In genomic region chr10:118764195-118764594, GRCh38 we compare ENCODE assay signal across 16 cellular contexts. TPM values are rescaled to one million over a fixed set of nuclear protein-coding genes. Genes with fewer than 3 reads are reported as not detected.
DNase-seq lines count a peak whose midpoint lies in the region; ATAC-seq and TF ChIP-seq lines count a peak whose summit lies in the region.
"Had no signal": no experiment of that assay in that cellular context is flagged by ENCODE, and none has a peak within 500 bp of the region (broad histone marks: within the 10 kb centered on the region; RNA-seq: fewer than 3 reads in every experiment).

No MANE protein-coding gene starts in this region.

- no peaks in the 10 kb centered on the region for H3F3A ChIP-seq in GM23248 (ENCODE audit: insufficient read depth)

- H3K36me3 Mint-ChIP-seq in nephron progenitor cell (ENCODE audit: low read depth), result no peaks in the 10 kb centered on the region

- no peaks in the 10 kb centered on the region for H4K20me1 ChIP-seq in GM23248 (ENCODE audit: insufficient read depth)

- H3K27ac ChIP-seq in GM23248, result no peak overlapping the region
- H3K27ac ChIP-seq in esophagus muscularis mucosa (replicated peaks in 1 of 4), result no peak overlapping the region
- H3K27ac ChIP-seq: A549, Peyer's patch, SK-N-MC had no signal

- no peak overlapping the region for H3K4me2 ChIP-seq in GM23248 (ENCODE audit: unreplicated experiment)
- H3K4me2 ChIP-seq: A549 had no signal

- TF ChIP-seq CTCF in AG10803 (conservative IDR thresholded peaks at IDR 0.05; ENCODE audit: low read length) (no peak), esophagus muscularis mucosa (IDR thresholded peaks at IDR 0.05) (no peak), nephron progenitor cell (IDR thresholded peaks at IDR 0.05) (no peak)

- H3K4me3 Mint-ChIP-seq in nephron progenitor cell, result peak overlapping the region; percentile 16

- peaks cover 3% of the 10 kb centered on the region for H3K27me3 Mint-ChIP-seq in nephron progenitor cell (ENCODE audit: low read depth, poor library complexity)

- ATAC-seq in HG02938 (IDR thresholded peaks at IDR 0.05; ENCODE audit: unreplicated experiment), result no peak

- DNase-seq in AG10803 (ENCODE audit: low read depth) (peak; percentile 12), GM23248 (peak; percentile 15), esophagus muscularis mucosa (ENCODE audit: extremely low spot score) (peak; percentile 74), nephron progenitor cell (no peak), NCI-H2171 treated with DMSO at 0.1 percent for 48 hours (lab: John Stamatoyannopoulos, UW) (no peak), SK-N-DZ (ENCODE audit: low spot score) (no peak)
- DNase-seq: BE2C, Calu3, KBM-7, NCI-H1930, NCI-H226, Peyer's patch, SHP77 treated with DMSO at 0.1 percent for 48 hours had no signal

- no peak overlapping the region for H3K9ac ChIP-seq in GM23248

- peaks cover 4% of the 10 kb centered on the region for H3K9me3 Mint-ChIP-seq in nephron progenitor cell

- H3K27me3 ChIP-seq in GM23248 (replicated peaks; ENCODE audit: insufficient read depth), result peaks cover 9% of the 10 kb centered on the region; the same call in 1 of the 2 replicates
- no peaks in the 10 kb centered on the region for H3K27me3 ChIP-seq in esophagus muscularis mucosa
- H3K27me3 ChIP-seq: BE2C, Peyer's patch had no signal

- intact Hi-C loops in esophagus muscularis mucosa (cut with DNase I), result no loop called here

- no peak overlapping the region for H2AFZ ChIP-seq in GM23248

- H3K4me1 ChIP-seq in GM23248 (ENCODE audit: insufficient read depth), result no peaks in the 10 kb centered on the region
- no peaks in the 10 kb centered on the region for H3K4me1 ChIP-seq in esophagus muscularis mucosa
- H3K4me1 ChIP-seq: A549, Peyer's patch had no signal

- H3K9me3 ChIP-seq in GM23248 (ENCODE audit: low read depth) (no peaks in the 10 kb centered on the region), esophagus muscularis mucosa (no peaks in the 10 kb centered on the region)
- H3K9me3 ChIP-seq: A549, BE2C, Peyer's patch had no signal

- H3K4me1 Mint-ChIP-seq in nephron progenitor cell, result peaks cover 12% of the 10 kb centered on the region

- H3K27ac Mint-ChIP-seq in nephron progenitor cell, result peak overlapping the region; percentile 77

- TF ChIP-seq POLR2A in esophagus muscularis mucosa (IDR thresholded peaks at IDR 0.05; ENCODE audit: low read depth), result no peak

- in situ Hi-C loops in GM23248 (cut with MboI), result no loop called here

- WGBS in GM23248 (ENCODE audit: low coverage in 1 of 2, low lambda C conversion rate in 2 of 2, missing lambda C conversion rate in 2 of 2), 2 experiments, result 17% methylated on average over 4 of the region's 4 CpGs
- WGBS in esophagus muscularis mucosa, result 95% methylated on average over 4 of the region's 4 CpGs

- H3K9me2 ChIP-seq in GM23248 (ENCODE audit: insufficient read depth), result no peaks in the 10 kb centered on the region

- H3K36me3 ChIP-seq in GM23248 (ENCODE audit: low read depth) (no peaks in the 10 kb centered on the region), esophagus muscularis mucosa (no peaks in the 10 kb centered on the region)
- H3K36me3 ChIP-seq: BE2C, Peyer's patch had no signal

- H3K4me3 ChIP-seq in AG10803 (ENCODE audit: low read length) (no peak overlapping the region), GM23248 (no peak overlapping the region), esophagus muscularis mucosa (no peak overlapping the region)
- H3K4me3 ChIP-seq: A549, Peyer's patch, SK-N-MC had no signal

- TF ChIP-seq EP300 in esophagus muscularis mucosa (IDR thresholded peaks at IDR 0.05), result no peak

- no peaks in the 10 kb centered on the region for H3K79me2 ChIP-seq in GM23248 (ENCODE audit: insufficient read depth)

RNA-seq across cellular contexts. Expression of gene CACUL1, which starts 9.4 kb away (rescaled TPM):
- total RNA-seq in GM23248 (2014; rRNA removed; shearing (Covaris generic)), result 14.8 and 18.8 TPM in 2 replicates
- 26.3 and 27.1 TPM in 2 replicates for polyA plus RNA-seq in GM23248 (2016; fragmentation: Nextera tagmentation; extraction: Ambion mirVana)
- 10 to 100 TPM; 30.8 to 44.4 (median 33.3) TPM for total RNA-seq in esophagus muscularis mucosa
- polyA plus RNA-seq in SK-N-DZ (2014; cell fraction: cytosol; rRNA removed), result 8.5 and 17.1 TPM in 2 replicates
- 11.5 and 24.2 TPM in 2 replicates for polyA plus RNA-seq in SK-N-DZ (2014; cell fraction: nucleus; rRNA removed)

Comparison
In these comparisons a context has a peak if more than half of its experiments do, and no peak if none do; other contexts are left out.
1. DNase-seq: peak in AG10803 (single experiment), GM23248 (single experiment) and esophagus muscularis mucosa (single experiment); none in nephron progenitor cell (single experiment), NCI-H2171 treated with DMSO at 0.1 percent for 48 hours (single experiment) and SK-N-DZ (single experiment).